22 cellular contexts compared by ENCODE assay signal in the genomic region with DNA sequence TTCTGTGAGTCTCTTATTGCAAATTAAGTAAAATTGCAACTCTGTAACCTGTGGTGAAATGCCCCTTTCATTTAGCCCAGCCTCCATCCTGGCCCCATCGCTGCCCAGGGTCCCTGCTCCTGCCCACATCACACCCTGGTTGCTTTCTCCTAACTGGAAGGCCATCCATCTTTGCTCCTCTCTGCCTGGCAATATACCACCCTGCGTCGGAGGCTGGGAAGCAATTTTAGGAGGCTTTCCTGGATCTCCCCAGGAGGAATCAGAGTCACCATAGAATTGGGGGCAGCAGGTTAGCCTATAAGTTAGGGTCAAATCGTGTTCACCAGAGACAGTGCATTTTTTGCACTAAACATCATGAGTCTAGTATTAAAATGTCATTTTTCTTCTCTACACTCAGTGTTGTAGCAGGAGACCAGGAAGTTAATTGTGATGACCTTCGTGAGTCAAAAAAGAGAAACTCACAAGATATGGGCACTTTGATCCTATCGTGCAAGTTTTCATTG. TPM values are rescaled to one million over a fixed set of nuclear protein-coding genes. Genes with fewer than 3 reads are reported as not detected.
"Had no signal": no experiment of that assay in that cellular context is flagged by ENCODE, and none has a peak within 500 bp of the region (broad histone marks: within the 10 kb centered on the region; RNA-seq: fewer than 3 reads in every experiment).

No MANE protein-coding gene starts in this region.

- H3K27ac Mint-ChIP-seq: natural killer cell; stimulated activated naive CD8-positive, alpha-beta T cell treated with anti-CD3 and anti-CD28 coated beads, Interleukin-15, amount 100 ng/mL, for 72 hours had no signal

- H3K79me2 ChIP-seq: hepatocyte had no signal

- DNase-seq: activated CD4-positive, alpha-beta T cell treated with anti-CD3 and anti-CD28 coated beads for 1 hour; activated CD8-positive, alpha-beta memory T cell treated with anti-CD3 and anti-CD28 coated beads for 24 hours; activated CD8-positive, alpha-beta memory T cell treated with anti-CD3 and anti-CD28 coated beads, Interleukin-2, amount 50 U/mL, for 48 hours; activated effector memory CD4-positive, alpha-beta T cell treated with anti-CD3 and anti-CD28 coated beads, Interleukin-2, amount 50 U/mL, for 16 hours; activated naive CD4-positive, alpha-beta T cell treated with anti-CD3 and anti-CD28 coated beads, Interleukin-2, amount 50 U/mL, for 16 hours; activated T-cell treated with anti-CD3 and anti-CD28 coated beads, Interleukin-2, amount 50 U/mL, for 48 hours; cerebellar nuclear complex; cortex of kidney; effector CD8-positive, alpha-beta T cell; natural killer cell; stimulated activated CD4-positive, alpha-beta T cell treated with anti-CD3 and anti-CD28 coated beads, Interleukin-4, amount 100 ng/mL, for 1 hour; stimulated activated naive CD8-positive, alpha-beta T cell treated with anti-CD3 and anti-CD28 coated beads, Interleukin-15, amount 100 ng/mL, for 72 hours; T1000; upper lobe of left lung had no signal

- H3K4me3 Mint-ChIP-seq: natural killer cell; stimulated activated naive CD8-positive, alpha-beta T cell treated with anti-CD3 and anti-CD28 coated beads, Interleukin-15, amount 100 ng/mL, for 72 hours had no signal

- ATAC-seq: natural killer cell; sciatic nerve; stimulated activated naive CD8-positive, alpha-beta T cell treated with anti-CD3 and anti-CD28 coated beads, Interleukin-15, amount 100 ng/mL, for 72 hours had no signal

- H3K9me3 ChIP-seq: esophagus muscularis mucosa, suprapubic skin, upper lobe of left lung had no signal

- H3K36me3 ChIP-seq: breast epithelium, esophagus muscularis mucosa, suprapubic skin, upper lobe of left lung had no signal

- H3K27me3 ChIP-seq: breast epithelium, esophagus muscularis mucosa, hepatocyte, suprapubic skin, upper lobe of left lung had no signal

- H2AFZ ChIP-seq: hepatocyte had no signal

- H3K36me3 Mint-ChIP-seq: natural killer cell had no signal

- H3K4me1 Mint-ChIP-seq: natural killer cell had no signal

- H3K27ac ChIP-seq: breast epithelium, esophagus muscularis mucosa, suprapubic skin, upper lobe of left lung, VCaP had no signal

- H3K4me3 ChIP-seq: breast epithelium, esophagus muscularis mucosa, hepatocyte, smooth muscle cell, suprapubic skin, upper lobe of left lung had no signal

RNA-seq across cellular contexts. Expression of gene TXNDC2, which starts 14.5 kb away (rescaled TPM):
- total RNA-seq: hepatocyte, natural killer cell, sciatic nerve, suprapubic skin had no signal
- polyA plus RNA-seq: liver, smooth muscle cell had no signal
